ENCODE assay signal across 9 cellular contexts in genomic region chr20:50415516-50416268, GRCh38.
DNase-seq lines count a peak whose midpoint lies in the region; ATAC-seq and TF ChIP-seq lines count a peak whose summit lies in the region.
"Had no signal": no experiment of that assay in that cellular context is flagged by ENCODE, and none has a peak within 500 bp of the region (broad histone marks: within the 10 kb centered on the region; RNA-seq: fewer than 3 reads in every experiment).

No MANE protein-coding gene starts in this region.

- peaks cover 0 to 10% (median 2%) of the 10 kb centered on the region in 5 donors for H3K27me3 Mint-ChIP-seq in naive thymus-derived CD8-positive, alpha-beta T cell
- H3K27me3 Mint-ChIP-seq: activated naive CD4-positive, alpha-beta T cell treated with anti-CD3 and anti-CD28 coated beads, Interleukin-2, amount 50 U/mL, for 24 hours had no signal

- H3K27me3 ChIP-seq in left lung (no peaks in the 10 kb centered on the region), A673 (replicated peaks; ENCODE audit: insufficient read depth, low read depth, low read length, poor library complexity) (no peaks in the 10 kb centered on the region)

- H3K27ac ChIP-seq in left lung (peak overlapping the region; percentile 87 to 93), A673 (ENCODE audit: low read depth, low read length, poor library complexity, severe bottlenecking) (no peak overlapping the region)

- no peak overlapping the region for H3K27ac Mint-ChIP-seq in naive thymus-derived CD8-positive, alpha-beta T cell
- H3K27ac Mint-ChIP-seq: activated naive CD4-positive, alpha-beta T cell treated with anti-CD3 and anti-CD28 coated beads, Interleukin-2, amount 50 U/mL, for 24 hours had no signal

- H3K4me1 ChIP-seq in left lung (peaks cover 23 to 77% of the 10 kb centered on the region in 2 donors), A673 (ENCODE audit: insufficient read depth, low read length, poor library complexity, severe bottlenecking) (peaks cover 4% of the 10 kb centered on the region)

- H3K4me1 Mint-ChIP-seq in naive thymus-derived CD8-positive, alpha-beta T cell: peaks cover 0 to 2% (median 0%) of the 10 kb centered on the region in 4 donors
- H3K4me1 Mint-ChIP-seq: activated naive CD4-positive, alpha-beta T cell treated with anti-CD3 and anti-CD28 coated beads, Interleukin-2, amount 50 U/mL, for 24 hours had no signal

- no peak overlapping the region for H3K4me3 Mint-ChIP-seq in naive thymus-derived CD8-positive, alpha-beta T cell
- H3K4me3 Mint-ChIP-seq: activated naive CD4-positive, alpha-beta T cell treated with anti-CD3 and anti-CD28 coated beads, Interleukin-2, amount 50 U/mL, for 24 hours had no signal

- H3K9me3 ChIP-seq in left lung (no peaks in the 10 kb centered on the region), A673 (ENCODE audit: low read depth, low read length, poor library complexity, severe bottlenecking) (no peaks in the 10 kb centered on the region)

- BruUV-seq in A673 (replicated peaks; lab: Mats Ljungman, UMichigan): no TSS peak

- H3K9me3 Mint-ChIP-seq in naive thymus-derived CD8-positive, alpha-beta T cell: peaks cover 0 to 16% (median 0%) of the 10 kb centered on the region in 9 donors
- H3K9me3 Mint-ChIP-seq: activated naive CD4-positive, alpha-beta T cell treated with anti-CD3 and anti-CD28 coated beads, Interleukin-2, amount 50 U/mL, for 24 hours had no signal

- ATAC-seq in left lung (peak; percentile 87), GM21423 (IDR thresholded peaks at IDR 0.05; ENCODE audit: unreplicated experiment) (no peak)
- no peak for ATAC-seq in naive thymus-derived CD8-positive, alpha-beta T cell

- H3K4me3 ChIP-seq in left lung (no peak overlapping the region), A673 (ENCODE audit: low read depth, low read length, poor library complexity, severe bottlenecking) (no peak overlapping the region)

- intact Hi-C loops in left lung (cut with DNase I) (no loop called here), A673 (cut with micrococcal nuclease; ENCODE audit: unreplicated experiment) (no loop called here)

- POLR2A ChIA-PET in naive thymus-derived CD8-positive, alpha-beta T cell (lab: Charles Lee): no interaction called here
- POLR2A ChIA-PET in A673 (lab: Charles Lee; ENCODE audit: low non-redundant PET): no interaction called here

- DNase-seq in HT-29 (ENCODE audit: low spot score) (peak; percentile 96), cerebellar cortex (ENCODE audit: low spot score) (peak; percentile 43), left lung (peak; percentile 95 to 97), stromal cell of bone marrow (ENCODE audit: low read depth) (peak; percentile 90), A673 (ENCODE audit: low spot score) (no peak), NCI-H146 (lab: John Stamatoyannopoulos, UW) (no peak)
- no peak for DNase-seq in naive thymus-derived CD8-positive, alpha-beta T cell

- CTCF ChIA-PET in A673 (lab: Charles Lee): no interaction called here

- H3K36me3 ChIP-seq in left lung (no peaks in the 10 kb centered on the region), A673 (ENCODE audit: insufficient read depth, low read length, poor library complexity, severe bottlenecking) (no peaks in the 10 kb centered on the region)

- peaks cover 0 to 2% (median 0%) of the 10 kb centered on the region in 3 donors for H3K36me3 Mint-ChIP-seq in naive thymus-derived CD8-positive, alpha-beta T cell
- H3K36me3 Mint-ChIP-seq: activated naive CD4-positive, alpha-beta T cell treated with anti-CD3 and anti-CD28 coated beads, Interleukin-2, amount 50 U/mL, for 24 hours had no signal

- no peak for TF ChIP-seq CTCF in left lung (IDR thresholded peaks at IDR 0.05)
- no peak for TF ChIP-seq CTCF in A673 (conservative IDR thresholded peaks at IDR 0.05; ENCODE audit: low read depth, low read length)

Comparison
In these comparisons a context has a peak if more than half of its experiments do, and no peak if none do; other contexts are left out.
1. DNase-seq: peak in HT-29 (single experiment), cerebellar cortex (single experiment), left lung (2 of 2) and stromal cell of bone marrow (single experiment); none in naive thymus-derived CD8-positive, alpha-beta T cell (0 of 10), A673 (single experiment) and NCI-H146 (single experiment).